ENCODE assay signal across 14 cellular contexts in genomic region chr5:147688965-147689364, GRCh38.
DNase-seq lines count a peak whose midpoint lies in the region; ATAC-seq and TF ChIP-seq lines count a peak whose summit lies in the region.
"Had no signal": no experiment of that assay in that cellular context is flagged by ENCODE, and none has a peak within 500 bp of the region (broad histone marks: within the 10 kb centered on the region; RNA-seq: fewer than 3 reads in every experiment).

No MANE protein-coding gene starts in this region.

- TF ChIP-seq CTCF in VCaP (conservative IDR thresholded peaks at IDR 0.05) (no peak), fibroblast of the aortic adventitia (IDR thresholded peaks at IDR 0.05; ENCODE audit: insufficient read depth, low read length) (no peak), ovary (IDR thresholded peaks at IDR 0.05) (no peak)
- TF ChIP-seq CTCF in activated CD8-positive, alpha-beta T cell treated with anti-CD3 and anti-CD28 coated beads for 36 hours (IDR thresholded peaks at IDR 0.05), result no peak

- intact Hi-C loops in ovary (cut with DNase I), result no loop called here
- intact Hi-C loops in activated CD8-positive, alpha-beta T cell treated with anti-CD3 and anti-CD28 coated beads for 36 hours (cut with micrococcal nuclease), result no loop called here

- H3K4me3 Mint-ChIP-seq in activated CD8-positive, alpha-beta T cell treated with anti-CD3 and anti-CD28 coated beads for 36 hours, result no peak overlapping the region
- H3K4me3 Mint-ChIP-seq: activated T-cell treated with anti-CD3 and anti-CD28 coated beads, Interleukin-2, amount 50 U/mL, for 72 hours; mesothelial cell of epicardium had no signal

- H3K36me3 Mint-ChIP-seq in activated CD8-positive, alpha-beta T cell treated with anti-CD3 and anti-CD28 coated beads for 36 hours (ENCODE audit: low read depth), result no peaks in the 10 kb centered on the region
- H3K36me3 Mint-ChIP-seq: mesothelial cell of epicardium had no signal

- no peak for ATAC-seq in HG02571 (IDR thresholded peaks at IDR 0.05; ENCODE audit: unreplicated experiment)
- ATAC-seq in activated CD8-positive, alpha-beta T cell treated with anti-CD3 and anti-CD28 coated beads for 36 hours, result no peak
- ATAC-seq: activated T-cell treated with anti-CD3 and anti-CD28 coated beads, Interleukin-2, amount 50 U/mL, for 72 hours had no signal

- H3K9me3 ChIP-seq in ovary, result no peaks in the 10 kb centered on the region
- H3K9me3 ChIP-seq: Peyer's patch had no signal

- no peaks in the 10 kb centered on the region for H3K36me3 ChIP-seq in ovary
- H3K36me3 ChIP-seq: Peyer's patch, WERI-Rb-1 had no signal

- no peak for TF ChIP-seq POLR2A in ovary (IDR thresholded peaks at IDR 0.05)

- DNase-seq in AG20443 (ENCODE audit: low spot score) (peak; percentile 16), fibroblast of the aortic adventitia (ENCODE audit: low read depth) (peak; percentile 27), ovary (peak; percentile 33 to 74 (median 57)), NCI-H524 (lab: John Stamatoyannopoulos, UW) (no peak), T-helper 9 cell (no peak)
- no peak for DNase-seq in activated CD8-positive, alpha-beta T cell treated with anti-CD3 and anti-CD28 coated beads for 36 hours
- DNase-seq: activated T-cell treated with anti-CD3 and anti-CD28 coated beads, Interleukin-2, amount 50 U/mL, for 72 hours; central memory CD4-positive, alpha-beta T cell; NCI-H187 treated with DMSO at 0.1 percent for 48 hours; Peyer's patch had no signal

- 2 to 9% (median 3%) methylated on average over 4 of the region's 4 CpGs for WGBS in ovary, 3 donors

- POLR2A ChIA-PET in activated CD8-positive, alpha-beta T cell treated with anti-CD3 and anti-CD28 coated beads for 36 hours (lab: Charles Lee), result no interaction called here

- no peaks in the 10 kb centered on the region for H3K27me3 Mint-ChIP-seq in activated CD8-positive, alpha-beta T cell treated with anti-CD3 and anti-CD28 coated beads for 36 hours

- CTCF ChIA-PET in activated CD8-positive, alpha-beta T cell treated with anti-CD3 and anti-CD28 coated beads for 36 hours (lab: Charles Lee), result interaction anchor here (0.8 kb wide), 1 partner anchor 134 kb away, joined by 3 read pairs; no protein-coding TSS in a partner anchor

- TF ChIP-seq EP300 in ovary (IDR thresholded peaks at IDR 0.05), result no peak

- H3K4me1 Mint-ChIP-seq in activated CD8-positive, alpha-beta T cell treated with anti-CD3 and anti-CD28 coated beads for 36 hours (ENCODE audit: low read depth), result no peaks in the 10 kb centered on the region

- no peak overlapping the region for H3K27ac Mint-ChIP-seq in activated CD8-positive, alpha-beta T cell treated with anti-CD3 and anti-CD28 coated beads for 36 hours
- H3K27ac Mint-ChIP-seq: activated T-cell treated with anti-CD3 and anti-CD28 coated beads, Interleukin-2, amount 50 U/mL, for 72 hours; mesothelial cell of epicardium had no signal

- peaks cover 13% of the 10 kb centered on the region for H3K4me1 ChIP-seq in ovary (ENCODE audit: insufficient read depth)
- H3K4me1 ChIP-seq: Peyer's patch had no signal

- H3K27ac ChIP-seq in VCaP (peak overlapping the region; percentile 38), ovary (no peak overlapping the region)
- H3K27ac ChIP-seq: WERI-Rb-1 had no signal

- H3K9me3 Mint-ChIP-seq in activated CD8-positive, alpha-beta T cell treated with anti-CD3 and anti-CD28 coated beads for 36 hours, result no peaks in the 10 kb centered on the region
- H3K9me3 Mint-ChIP-seq: activated T-cell treated with anti-CD3 and anti-CD28 coated beads, Interleukin-2, amount 50 U/mL, for 72 hours; mesothelial cell of epicardium had no signal

- no peak overlapping the region for H3K4me3 ChIP-seq in fibroblast of the aortic adventitia (ENCODE audit: low read depth, low read length)
- H3K4me3 ChIP-seq in ovary, result no peak overlapping the region
- H3K4me3 ChIP-seq: Peyer's patch had no signal

- H3K27me3 ChIP-seq in ovary, result no peaks in the 10 kb centered on the region
- H3K27me3 ChIP-seq: Peyer's patch had no signal

Comparison
In these comparisons a context has a peak if more than half of its experiments do, and no peak if none do; other contexts are left out.
1. DNase-seq: peak in AG20443 (single experiment), fibroblast of the aortic adventitia (single experiment) and ovary (5 of 5); none in activated CD8-positive, alpha-beta T cell treated with anti-CD3 and anti-CD28 coated beads for 36 hours (single experiment), NCI-H524 (0 of 2) and T-helper 9 cell (single experiment).